9 cellular contexts compared by ENCODE assay signal in the genomic region with DNA sequence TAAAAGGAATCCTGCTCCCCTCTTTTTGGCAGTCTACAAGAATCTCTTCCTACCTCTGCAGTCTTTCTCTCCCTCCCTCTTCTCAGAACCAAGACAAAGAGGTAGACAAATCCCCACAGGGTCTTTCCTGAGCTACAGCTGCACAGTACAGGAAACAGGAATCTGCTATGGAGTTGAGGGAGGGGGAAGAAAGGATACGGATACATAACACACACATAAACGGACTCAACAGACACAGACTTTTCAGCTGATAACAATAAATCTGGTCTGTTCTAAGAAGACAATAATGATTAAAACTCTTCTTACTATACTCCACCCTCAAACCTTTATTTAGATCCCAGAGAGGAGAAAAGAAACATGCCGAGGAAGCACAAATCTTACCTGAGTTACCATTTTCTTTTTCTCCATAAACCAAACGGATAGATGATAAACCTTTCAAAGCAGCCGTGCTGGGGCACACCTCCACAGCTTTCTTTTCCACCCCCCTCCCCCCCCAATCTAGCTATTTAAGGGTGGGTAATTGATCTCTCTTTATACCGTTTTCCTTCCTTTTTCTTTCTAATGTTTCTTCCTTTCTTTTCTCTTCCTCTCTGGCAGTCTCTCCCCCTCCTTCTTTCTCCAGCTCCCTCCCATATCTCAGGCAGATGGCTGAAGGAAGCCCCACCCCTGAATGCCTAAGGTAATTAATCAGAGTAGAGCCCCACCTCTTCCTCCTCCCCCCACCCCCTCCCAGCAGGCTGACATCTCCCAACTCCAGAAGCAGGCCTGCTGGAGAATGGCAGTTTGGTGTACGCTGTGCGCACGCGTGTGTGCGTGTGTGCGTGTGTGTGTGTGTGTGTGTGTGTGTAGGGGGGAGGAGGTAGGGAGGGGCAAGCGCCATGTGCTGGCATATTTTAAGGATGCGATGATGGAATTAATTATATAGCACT.
DNase-seq lines count a peak whose midpoint lies in the region; ATAC-seq and TF ChIP-seq lines count a peak whose summit lies in the region.
"Had no signal": no experiment of that assay in that cellular context is flagged by ENCODE, and none has a peak within 500 bp of the region (broad histone marks: within the 10 kb centered on the region; RNA-seq: fewer than 3 reads in every experiment).

No MANE protein-coding gene starts in this region.

- H3K36me3 ChIP-seq in heart right ventricle = no peaks in the 10 kb centered on the region

- H3K4me1 ChIP-seq in heart right ventricle = peaks cover 13 to 85% (median 57%) of the 10 kb centered on the region in 9 donors

- CTCF ChIA-PET in activated CD4-positive, alpha-beta T cell treated with anti-CD3 and anti-CD28 coated beads for 36 hours (lab: Charles Lee) = interaction anchor here (0.9 kb wide), 1 partner anchor 20 kb away, joined by 3 read pairs; no protein-coding TSS in a partner anchor

- no peaks in the 10 kb centered on the region for H3K36me3 Mint-ChIP-seq in activated CD4-positive, alpha-beta T cell treated with anti-CD3 and anti-CD28 coated beads for 36 hours (ENCODE audit: low read depth)
- no peaks in the 10 kb centered on the region for H3K36me3 Mint-ChIP-seq in activated CD4-positive, alpha-beta T cell treated with anti-CD3 and anti-CD28 coated beads, Interleukin-2, amount 10 ng/mL, durations not matched to agents 24 days and 14 days (ENCODE audit: low read depth)
- H3K36me3 Mint-ChIP-seq: CD8-positive, alpha-beta T cell had no signal

- H3K9me3 Mint-ChIP-seq in activated CD4-positive, alpha-beta T cell treated with anti-CD3 and anti-CD28 coated beads for 36 hours (ENCODE audit: low read depth) = no peaks in the 10 kb centered on the region
- H3K9me3 Mint-ChIP-seq in activated CD4-positive, alpha-beta T cell treated with anti-CD3 and anti-CD28 coated beads, Interleukin-2, amount 10 ng/mL, durations not matched to agents 24 days and 14 days = no peaks in the 10 kb centered on the region
- H3K9me3 Mint-ChIP-seq: CD8-positive, alpha-beta T cell had no signal

- no peaks in the 10 kb centered on the region for H3K9me3 ChIP-seq in heart right ventricle

- TF ChIP-seq CTCF in heart right ventricle (IDR thresholded peaks at IDR 0.05) = no peak

- intact Hi-C loops in activated CD4-positive, alpha-beta T cell treated with anti-CD3 and anti-CD28 coated beads for 36 hours (cut with DNase I, micrococcal nuclease) = no loop called here
- intact Hi-C loops in activated CD4-positive, alpha-beta T cell treated with anti-CD3 and anti-CD28 coated beads, Interleukin-2, amount 10 ng/mL, durations not matched to agents 24 days and 14 days (cut with micrococcal nuclease) = loop anchor here (10.0 kb wide), 1 partner anchor 215 kb away; no protein-coding TSS in a partner anchor
- intact Hi-C loops in heart right ventricle (cut with DNase I) = loop anchor here in 7 of 10 donors (2.0 to 10.0 kb wide), 13 partner anchors 48 to 213 kb away; a partner anchor contains a TSS

- ATAC-seq in activated CD4-positive, alpha-beta T cell treated with anti-CD3 and anti-CD28 coated beads for 36 hours = peak; percentile 57
- ATAC-seq in heart right ventricle = peak; percentile 79 to 90 (median 86)
- ATAC-seq in HG03097 (IDR thresholded peaks at IDR 0.05; ENCODE audit: low FRiP score, unreplicated experiment) = no peak
- ATAC-seq in GM19035 (IDR thresholded peaks at IDR 0.05; ENCODE audit: unreplicated experiment) = no peak
- ATAC-seq: CD8-positive, alpha-beta T cell had no signal

- H3K4me3 Mint-ChIP-seq in activated CD4-positive, alpha-beta T cell treated with anti-CD3 and anti-CD28 coated beads for 36 hours = no peak overlapping the region
- no peak overlapping the region for H3K4me3 Mint-ChIP-seq in activated CD4-positive, alpha-beta T cell treated with anti-CD3 and anti-CD28 coated beads, Interleukin-2, amount 10 ng/mL, durations not matched to agents 24 days and 14 days
- H3K4me3 Mint-ChIP-seq: CD8-positive, alpha-beta T cell had no signal

- POLR2A ChIA-PET in activated CD4-positive, alpha-beta T cell treated with anti-CD3 and anti-CD28 coated beads for 36 hours (lab: Charles Lee) = interaction anchor here (0.6 kb wide), 1 partner anchor 325 kb away, joined by 3 read pairs; no protein-coding TSS in a partner anchor

- no peak overlapping the region for H3K27ac Mint-ChIP-seq in activated CD4-positive, alpha-beta T cell treated with anti-CD3 and anti-CD28 coated beads for 36 hours
- no peak overlapping the region for H3K27ac Mint-ChIP-seq in activated CD4-positive, alpha-beta T cell treated with anti-CD3 and anti-CD28 coated beads, Interleukin-2, amount 10 ng/mL, durations not matched to agents 24 days and 14 days
- H3K27ac Mint-ChIP-seq: CD8-positive, alpha-beta T cell had no signal

- H3K4me1 Mint-ChIP-seq in activated CD4-positive, alpha-beta T cell treated with anti-CD3 and anti-CD28 coated beads for 36 hours = peaks cover 28% of the 10 kb centered on the region
- H3K4me1 Mint-ChIP-seq in activated CD4-positive, alpha-beta T cell treated with anti-CD3 and anti-CD28 coated beads, Interleukin-2, amount 10 ng/mL, durations not matched to agents 24 days and 14 days = peaks cover 12% of the 10 kb centered on the region

- peak; percentile 28 for DNase-seq in activated CD4-positive, alpha-beta T cell treated with anti-CD3 and anti-CD28 coated beads for 36 hours
- no peak for DNase-seq in activated CD4-positive, alpha-beta T cell treated with anti-CD3 and anti-CD28 coated beads, Interleukin-2, amount 10 ng/mL, durations not matched to agents 24 days and 14 days
- DNase-seq in NCI-H2196 (lab: John Stamatoyannopoulos, UW; ENCODE audit: unreplicated experiment) (peak; percentile 81), amniotic stem cell (lab: John Stamatoyannopoulos, UW) (peak; percentile 94), heart right ventricle (peak; percentile 79 to 88), pons (ENCODE audit: low spot score) (peak; percentile 63)

- peaks cover 14% of the 10 kb centered on the region for H3K27me3 Mint-ChIP-seq in activated CD4-positive, alpha-beta T cell treated with anti-CD3 and anti-CD28 coated beads for 36 hours
- H3K27me3 Mint-ChIP-seq in activated CD4-positive, alpha-beta T cell treated with anti-CD3 and anti-CD28 coated beads, Interleukin-2, amount 10 ng/mL, durations not matched to agents 24 days and 14 days = peaks cover 28% of the 10 kb centered on the region

- H3K4me3 ChIP-seq in heart right ventricle = peak overlapping the region in 9 of 10 donors; percentile 28 to 59 (median 51)

- no peaks in the 10 kb centered on the region for H3K27me3 ChIP-seq in heart right ventricle

- H3K27ac ChIP-seq in heart right ventricle = peak overlapping the region; percentile 35 to 88 (median 74)

- 1 to 2% methylated on average over 14 of the region's 14 CpGs for WGBS in heart right ventricle, 2 donors

Comparison
In these comparisons a context has a peak if more than half of its experiments do, and no peak if none do; other contexts are left out.
1. intact Hi-C loops: an anchor here in activated CD4-positive, alpha-beta T cell treated with anti-CD3 and anti-CD28 coated beads, Interleukin-2, amount 10 ng/mL, durations not matched to agents 24 days and 14 days (10.0 kb wide) and heart right ventricle (2.0 to 10.0 kb wide); none called in activated CD4-positive, alpha-beta T cell treated with anti-CD3 and anti-CD28 coated beads for 36 hours.
2. ATAC-seq: peak in activated CD4-positive, alpha-beta T cell treated with anti-CD3 and anti-CD28 coated beads for 36 hours (single experiment) and heart right ventricle (8 of 8); none in HG03097 (single experiment) and GM19035 (single experiment).